10 cellular contexts compared by ENCODE assay signal in the genomic region with DNA sequence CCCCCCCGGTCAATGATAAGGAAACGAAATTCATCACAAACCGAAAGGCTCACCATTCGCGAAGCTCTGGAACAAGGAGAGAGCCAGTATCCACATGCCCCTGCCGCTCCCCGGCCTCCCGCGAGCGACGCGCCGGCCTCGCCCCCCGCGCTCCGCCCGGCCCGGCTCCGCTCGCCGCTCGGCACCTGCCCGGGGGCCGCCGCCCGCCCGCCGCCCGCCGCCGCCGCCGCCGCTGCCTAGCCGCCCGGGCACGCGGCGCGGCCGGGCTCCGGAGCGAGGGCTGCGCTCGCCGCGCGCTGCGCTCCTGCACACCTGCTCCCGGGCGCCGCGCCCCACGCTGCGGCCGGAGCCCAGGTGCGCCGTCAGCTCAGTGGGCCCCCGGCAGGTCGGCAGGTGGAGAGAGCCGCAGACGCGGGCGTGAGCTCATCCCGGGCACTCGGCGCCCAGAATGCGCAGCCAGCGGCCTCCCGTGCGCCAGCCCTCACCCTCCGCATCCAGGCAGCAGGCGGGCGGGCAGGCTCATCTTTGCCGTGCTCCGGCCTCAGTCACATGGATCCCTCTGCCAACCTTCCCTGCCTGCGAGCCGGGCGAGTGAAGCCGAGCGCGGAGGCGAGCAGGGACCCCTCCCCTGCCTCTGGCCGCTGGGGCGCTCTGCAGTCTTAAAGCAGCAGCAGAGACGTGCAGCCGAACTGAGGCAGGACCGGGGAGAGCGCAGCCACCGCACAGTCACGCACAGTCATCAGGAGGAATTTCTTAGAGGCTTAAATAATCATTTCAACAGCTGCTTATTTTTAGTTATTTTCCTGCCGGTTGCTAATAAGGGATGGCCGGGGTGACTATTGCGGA. TPM values are rescaled to one million over a fixed set of nuclear protein-coding genes. Genes with fewer than 3 reads are reported as not detected.
DNase-seq lines count a peak whose midpoint lies in the region; ATAC-seq and TF ChIP-seq lines count a peak whose summit lies in the region.
"Had no signal": no experiment of that assay in that cellular context is flagged by ENCODE, and none has a peak within 500 bp of the region (broad histone marks: within the 10 kb centered on the region; RNA-seq: fewer than 3 reads in every experiment).

Gene DSCAM (minus strand): TSS at position 593 of the 846 bp plus-strand sequence. CDS start 497 bp downstream, at position 96.

- no peaks in the 10 kb centered on the region for H3K79me2 ChIP-seq in SK-N-SH (ENCODE audit: insufficient read depth)

- H3K9ac ChIP-seq in SK-N-SH: no peak within 1 kb of the TSS

- H3K27ac Mint-ChIP-seq in type B pancreatic cell (peak within 1 kb of the TSS; percentile 72), Calu3 (ENCODE audit: unreplicated experiment) (no peak within 1 kb of the TSS)

- no peaks in the 10 kb centered on the region for H3K9me3 Mint-ChIP-seq in type B pancreatic cell
- peaks cover 10% of the 10 kb centered on the region for H3K9me3 Mint-ChIP-seq in Calu3 (ENCODE audit: low read depth, unreplicated experiment)

- H3K4me2 ChIP-seq in SK-N-SH: no peak within 1 kb of the TSS

- DNase-seq in SK-N-SH (peak; percentile 57), RWPE2 (ENCODE audit: low spot score) (no peak), iPS DF 6.9 (ENCODE audit: low read depth, low spot score) (no peak), type B pancreatic cell (ENCODE audit: extremely low spot score, unreplicated experiment) (no peak), Calu3 (no peak)

- CTCF ChIA-PET in SK-N-SH (lab: Yijun Ruan, JAX) (interaction anchor here (0.9 to 3.6 kb wide), 4 partner anchors 10 to 703 kb away, joined by 3 to 18 read pairs (median 3); no protein-coding TSS in a partner anchor), Calu3 (lab: Charles Lee) (no interaction called here)

- H3K4me1 ChIP-seq in SK-N-SH (ENCODE audit: control insufficient read depth in 1 of 2, insufficient read depth in 2 of 2, low read depth in 1 of 2, low read length in 1 of 2) (peaks cover 0 to 3% of the 10 kb centered on the region in 2 experiments; a peak in 1 of 4 replicates), RWPE2 (ENCODE audit: insufficient read depth, poor library complexity, severe bottlenecking) (peaks cover 34% of the 10 kb centered on the region), iPS DF 6.9 (ENCODE audit: control insufficient read depth, insufficient read depth, low read length) (peaks cover 2% of the 10 kb centered on the region; the same call in 1 of the 2 replicates)

- POLR2A ChIA-PET in SK-N-SH (lab: Yijun Ruan, JAX): no interaction called here

- H3K4me3 Mint-ChIP-seq in type B pancreatic cell (peak within 1 kb of the TSS; percentile 93), Calu3 (ENCODE audit: low read depth, unreplicated experiment) (no peak within 1 kb of the TSS)

- TF ChIP-seq CTCF in SK-N-SH (IDR thresholded peaks at IDR 0.05) (no peak), RWPE2 (IDR thresholded peaks at IDR 0.05; ENCODE audit: poor library complexity, severe bottlenecking) (no peak), type B pancreatic cell (conservative IDR thresholded peaks at IDR 0.05) (no peak), Calu3 (IDR thresholded peaks at IDR 0.05; ENCODE audit: unreplicated experiment) (no peak)

- ATAC-seq in SK-N-SH treated with all-trans-retinoic acid at 6 μM for 48 hours (no peak), RWPE2 (ENCODE audit: low read depth) (peak; percentile 40), HG03342 (IDR thresholded peaks at IDR 0.05; ENCODE audit: unreplicated experiment) (no peak), GM19328 (IDR thresholded peaks at IDR 0.05; ENCODE audit: unreplicated experiment) (no peak)
- ATAC-seq: K562 had no signal

- H3F3A ChIP-seq in SK-N-SH (replicated peaks; ENCODE audit: insufficient read depth): no peaks in the 10 kb centered on the region

- no peak within 1 kb of the TSS for H2AFZ ChIP-seq in SK-N-SH (ENCODE audit: low read depth)

- 8% methylated on average over 32 of the region's 95 CpGs for WGBS in SK-N-SH (ENCODE audit: low lambda C conversion rate)
- whole genome bisulfite sequencing in iPS DF 6.9 (ENCODE audit: insufficient coverage, insufficient read length): no CpG with 5 or more reads among the region's 95 CpGs

- H3K4me1 Mint-ChIP-seq in type B pancreatic cell (ENCODE audit: unreplicated experiment): peaks cover 8% of the 10 kb centered on the region
- no peaks in the 10 kb centered on the region for H3K4me1 Mint-ChIP-seq in Calu3 (ENCODE audit: low read depth, unreplicated experiment)

- H3K4me3 ChIP-seq in SK-N-SH (ENCODE audit: low read depth in 2 of 2, low read length in 1 of 2): peak within 1 kb of the TSS in 1 of 2 experiments; percentile 19; a peak in 1 of 4 replicates
- peak within 1 kb of the TSS; percentile 38 for H3K4me3 ChIP-seq in RWPE2 (ENCODE audit: severe bottlenecking)
- peak within 1 kb of the TSS; percentile 49; the same call in 1 of the 2 replicates for H3K4me3 ChIP-seq in iPS DF 6.9 (ENCODE audit: low read length)
- H3K4me3 ChIP-seq: K562 had no signal

- H3K9me3 ChIP-seq in SK-N-SH (no peaks in the 10 kb centered on the region), RWPE2 (ENCODE audit: severe bottlenecking) (no peaks in the 10 kb centered on the region), iPS DF 6.9 (ENCODE audit: control insufficient read depth, insufficient read depth, low read length) (no peaks in the 10 kb centered on the region)

- H3K27me3 ChIP-seq in SK-N-SH (ENCODE audit: insufficient read depth) (no peaks in the 10 kb centered on the region), RWPE2 (ENCODE audit: insufficient read depth, poor library complexity, severe bottlenecking) (peaks cover 3% of the 10 kb centered on the region), iPS DF 6.9 (ENCODE audit: control insufficient read depth, insufficient read depth, low read length) (peaks cover 9% of the 10 kb centered on the region; the same call in 1 of the 2 replicates)

- H3K27me3 Mint-ChIP-seq in type B pancreatic cell (peaks cover 60% of the 10 kb centered on the region), Calu3 (ENCODE audit: unreplicated experiment) (no peaks in the 10 kb centered on the region)

- BruUV-seq in Calu3 (replicated peaks; lab: Mats Ljungman, UMichigan): no TSS peak

- no peaks in the 10 kb centered on the region for H3K9me2 ChIP-seq in SK-N-SH

- no peaks in the 10 kb centered on the region for H3K36me3 Mint-ChIP-seq in type B pancreatic cell
- H3K36me3 Mint-ChIP-seq in Calu3 (ENCODE audit: insufficient read depth, unreplicated experiment): no peaks in the 10 kb centered on the region

- H4K20me1 ChIP-seq in SK-N-SH (ENCODE audit: insufficient read depth): no peaks in the 10 kb centered on the region

- H3K27ac ChIP-seq in SK-N-SH (ENCODE audit: low read depth in 2 of 2, low read length in 1 of 2) (no peak within 1 kb of the TSS), RWPE2 (ENCODE audit: poor library complexity, severe bottlenecking) (peak within 1 kb of the TSS; percentile 74), iPS DF 6.9 (ENCODE audit: low read length) (no peak within 1 kb of the TSS)

- H3K36me3 ChIP-seq in SK-N-SH (replicated peaks in 1 of 2; ENCODE audit: control insufficient read depth in 1 of 2, insufficient read depth in 2 of 2, low read length in 1 of 2) (no peaks in the 10 kb centered on the region), RWPE2 (ENCODE audit: low read depth) (no peaks in the 10 kb centered on the region), iPS DF 6.9 (ENCODE audit: control insufficient read depth, insufficient read depth, low read length) (no peaks in the 10 kb centered on the region)

- TF ChIP-seq EP300 in SK-N-SH (IDR thresholded peaks at IDR 0.05; ENCODE audit: borderline replicate concordance in 1 of 2, low read depth in 1 of 2, low read length in 1 of 2): no peak

- no peak for TF ChIP-seq RAD21 in SK-N-SH (IDR thresholded peaks at IDR 0.05; ENCODE audit: low read length)

- intact Hi-C loops in Calu3 (cut with micrococcal nuclease; ENCODE audit: unreplicated experiment): no loop called here

TF ChIP-seq in SK-N-SH, 30 proteins besides CTCF, POLR2A, EP300 and RAD21:
- TF ChIP-seq FOXM1 (IDR thresholded peaks at IDR 0.05; ENCODE audit: low read depth): no peak
- TF ChIP-seq GABPA (IDR thresholded peaks at IDR 0.05; ENCODE audit: low read depth): no peak
- TF ChIP-seq, protein P1, sequence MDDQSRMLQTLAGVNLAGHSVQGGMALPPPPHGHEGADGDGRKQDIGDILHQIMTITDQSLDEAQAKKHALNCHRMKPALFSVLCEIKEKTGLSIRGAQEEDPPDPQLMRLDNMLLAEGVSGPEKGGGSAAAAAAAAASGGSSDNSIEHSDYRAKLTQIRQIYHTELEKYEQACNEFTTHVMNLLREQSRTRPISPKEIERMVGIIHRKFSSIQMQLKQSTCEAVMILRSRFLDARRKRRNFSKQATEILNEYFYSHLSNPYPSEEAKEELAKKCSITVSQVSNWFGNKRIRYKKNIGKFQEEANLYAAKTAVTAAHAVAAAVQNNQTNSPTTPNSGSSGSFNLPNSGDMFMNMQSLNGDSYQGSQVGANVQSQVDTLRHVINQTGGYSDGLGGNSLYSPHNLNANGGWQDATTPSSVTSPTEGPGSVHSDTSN (IDR thresholded peaks at IDR 0.05): no peak
- TF ChIP-seq FOXJ3 (CRISPR knock-in tag; IDR thresholded peaks at IDR 0.05): no peak
- no peak for TF ChIP-seq EZH2phosphoT487 (IDR thresholded peaks at IDR 0.05; ENCODE audit: borderline replicate concordance, low read depth)
- no peak for TF ChIP-seq TEAD4 (IDR thresholded peaks at IDR 0.05; ENCODE audit: borderline replicate concordance, insufficient read depth)
- TF ChIP-seq NFIC (IDR thresholded peaks at IDR 0.05; ENCODE audit: borderline replicate concordance): no peak

TF ChIP-seq in SK-N-SH treated with all-trans-retinoic acid at 6 μM for 48 hours, 23 proteins besides CTCF, POLR2A, EP300 and RAD21 (continues in another document):
- TF ChIP-seq ZC3H10 (CRISPR knock-in tag; IDR thresholded peaks at IDR 0.05) (no peak), TOX (CRISPR knock-in tag; IDR thresholded peaks at IDR 0.05; ENCODE audit: borderline replicate concordance) (no peak), ZNF70 (CRISPR knock-in tag; IDR thresholded peaks at IDR 0.05) (no peak), SNAI2 (CRISPR knock-in tag; IDR thresholded peaks at IDR 0.05) (no peak), GLIS3 (CRISPR knock-in tag; IDR thresholded peaks at IDR 0.05) (no peak), TCF4 (CRISPR knock-in tag; IDR thresholded peaks at IDR 0.05; ENCODE audit: borderline replicate concordance) (no peak)

RNA-seq across cellular contexts. Expression of gene DSCAM, which starts in this region (rescaled TPM):
- polyA plus RNA-seq in SK-N-SH (2012; rRNA removed): not detected in 2 replicates
- polyA plus RNA-seq in SK-N-SH (2012; cell fraction: cytosol; rRNA removed): not detected in 2 replicates
- not detected in 2 replicates for polyA plus RNA-seq in SK-N-SH (2012; cell fraction: nucleus; rRNA removed)
- total RNA-seq in type B pancreatic cell (ENCODE audit: low replicate concordance) (1.4 and 1.9 TPM in 2 replicates), Calu3 (2022) (not detected in 2 replicates)
- total RNA-seq: K562; T-helper 1 cell treated with Interleukin-12 subunit alpha and Interleukin-12 subunit beta and Interleukin-4 antibody, amounts not matched to agents 30 ng/mL and 1 ng/mL, for 36 hours had no signal
- polyA plus RNA-seq: K562 had no signal

Comparison
In these comparisons a context has a peak if more than half of its experiments do, and no peak if none do; other contexts are left out.
1. Peak in DNase-seq in SK-N-SH; RNA of the gene not detected or under 1 TPM.